14 cellular contexts compared by ENCODE assay signal in the genomic region with DNA sequence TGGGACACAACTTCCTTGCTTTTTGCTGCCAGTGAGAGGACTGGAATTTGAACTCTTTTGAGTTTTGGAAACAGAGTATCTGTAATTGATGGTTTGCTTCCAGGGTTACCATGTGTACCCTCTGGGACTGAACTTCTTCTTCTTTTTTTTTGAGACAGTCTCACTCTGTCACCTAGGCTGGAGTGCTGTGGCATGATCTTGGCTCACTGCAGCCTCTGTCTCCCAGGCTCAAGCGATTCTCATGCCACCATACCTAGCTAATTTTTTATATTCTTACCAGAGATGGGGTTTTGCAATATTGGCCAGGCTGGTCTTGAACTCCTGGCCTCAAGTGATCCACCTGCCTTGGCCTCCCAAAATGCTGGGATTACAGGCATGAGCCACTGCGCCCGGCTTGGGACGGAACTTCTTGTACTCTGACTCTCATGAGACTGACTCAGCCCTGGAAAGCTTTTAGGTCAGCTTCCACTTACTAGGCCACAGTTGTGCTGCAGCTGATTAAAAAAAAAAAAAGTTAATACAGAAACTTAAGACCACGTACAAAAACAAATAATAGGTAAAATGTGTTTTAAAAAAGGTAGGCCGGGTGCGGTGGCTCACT. TPM values are rescaled to one million over a fixed set of nuclear protein-coding genes. Genes with fewer than 3 reads are reported as not detected.
DNase-seq lines count a peak whose midpoint lies in the region; ATAC-seq and TF ChIP-seq lines count a peak whose summit lies in the region.
"Had no signal": no experiment of that assay in that cellular context is flagged by ENCODE, and none has a peak within 500 bp of the region (broad histone marks: within the 10 kb centered on the region; RNA-seq: fewer than 3 reads in every experiment).

No MANE protein-coding gene starts in this region.

- TF ChIP-seq CTCF in LNCaP clone FGC (IDR thresholded peaks at IDR 0.05; ENCODE audit: control insufficient read depth, extremely low read depth, insufficient read depth) = no peak
- no peak for TF ChIP-seq CTCF in foreskin fibroblast (IDR thresholded peaks at IDR 0.05; ENCODE audit: low read depth, low read length)
- no peak for TF ChIP-seq CTCF in CD4-positive, alpha-beta T cell (IDR thresholded peaks at IDR 0.05)

- peaks cover 22 to 43% (median 32%) of the 10 kb centered on the region in 4 donors for H3K4me1 Mint-ChIP-seq in naive thymus-derived CD8-positive, alpha-beta T cell
- H3K4me1 Mint-ChIP-seq in CD4-positive, alpha-beta T cell (ENCODE audit: low read depth) = peaks cover 45% of the 10 kb centered on the region

- H3K27ac ChIP-seq in subcutaneous abdominal adipose tissue (ENCODE audit: low read depth, low read length) = peak overlapping the region; percentile 75
- no peak overlapping the region for H3K27ac ChIP-seq in CD4-positive, alpha-beta T cell (ENCODE audit: low read depth, low read length)
- H3K27ac ChIP-seq: SK-N-MC had no signal

- H3K9me3 Mint-ChIP-seq in naive thymus-derived CD8-positive, alpha-beta T cell = no peaks in the 10 kb centered on the region
- H3K9me3 Mint-ChIP-seq in CD4-positive, alpha-beta T cell = no peaks in the 10 kb centered on the region
- H3K9me3 Mint-ChIP-seq: activated T-helper 2 cell treated with anti-CD3 and anti-CD28 coated beads, Interferon-gamma antibody, Interleukin-2, Interleukin-4, amounts not matched to agents 10 μg/mL and 5 μg/mL and 100 μg/mL, durations not matched to agents 14 hours and 24 hours and 36 hours; CD8-positive, alpha-beta T cell had no signal

- no peak overlapping the region for H3K4me3 Mint-ChIP-seq in naive thymus-derived CD8-positive, alpha-beta T cell
- H3K4me3 Mint-ChIP-seq in CD4-positive, alpha-beta T cell = no peak overlapping the region
- H3K4me3 Mint-ChIP-seq: CD8-positive, alpha-beta T cell had no signal

- CTCF ChIA-PET in CD4-positive, alpha-beta T cell (lab: Charles Lee) = no interaction called here

- 0 out of 2 replicates have a peak overlapping the region, but pooled peaks have one; percentile 20 for H3K4me3 ChIP-seq in LNCaP clone FGC (ENCODE audit: low read depth, low read length)
- H3K4me3 ChIP-seq in foreskin fibroblast (ENCODE audit: low read depth in 1 of 2, low read length in 2 of 2) = no peak overlapping the region
- no peak overlapping the region for H3K4me3 ChIP-seq in subcutaneous abdominal adipose tissue (ENCODE audit: low read depth in 1 of 5, low read length in 5 of 5)
- H3K4me3 ChIP-seq: SK-N-MC had no signal

- no peaks in the 10 kb centered on the region for H3K27me3 ChIP-seq in subcutaneous abdominal adipose tissue (ENCODE audit: control insufficient read depth in 5 of 5, insufficient read depth in 4 of 5, low read length in 5 of 5)
- H3K27me3 ChIP-seq in CD4-positive, alpha-beta T cell (ENCODE audit: control insufficient read depth, insufficient read depth, low read length) = no peaks in the 10 kb centered on the region

- H3K9me3 ChIP-seq in subcutaneous abdominal adipose tissue (ENCODE audit: control insufficient read depth in 5 of 5, low read length in 5 of 5) = no peaks in the 10 kb centered on the region
- no peaks in the 10 kb centered on the region for H3K9me3 ChIP-seq in CD4-positive, alpha-beta T cell (ENCODE audit: control insufficient read depth, low read length)

- POLR2A ChIA-PET in naive thymus-derived CD8-positive, alpha-beta T cell (lab: Charles Lee) = interaction anchor here (0.7 kb wide), 1 partner anchor 30 kb away, joined by 3 read pairs; no protein-coding TSS in a partner anchor
- POLR2A ChIA-PET in CD4-positive, alpha-beta T cell (lab: Charles Lee) = interaction anchor here (0.7 kb wide), 1 partner anchor 34 kb away, joined by 3 read pairs; no protein-coding TSS in a partner anchor

- H3K9ac ChIP-seq in subcutaneous abdominal adipose tissue (ENCODE audit: low read length in 5 of 5) = peak overlapping the region in 1 of 5 donors; percentile 39

- intact Hi-C loops in CD4-positive, alpha-beta T cell (cut with DNase I, micrococcal nuclease) = no loop called here

- no peaks in the 10 kb centered on the region for H3K27me3 Mint-ChIP-seq in naive thymus-derived CD8-positive, alpha-beta T cell
- no peaks in the 10 kb centered on the region for H3K27me3 Mint-ChIP-seq in CD4-positive, alpha-beta T cell

- H3K27ac Mint-ChIP-seq in naive thymus-derived CD8-positive, alpha-beta T cell = peak overlapping the region in 1 of 10 donors; percentile 36
- no peak overlapping the region for H3K27ac Mint-ChIP-seq in CD4-positive, alpha-beta T cell
- H3K27ac Mint-ChIP-seq: activated T-helper 2 cell treated with anti-CD3 and anti-CD28 coated beads, Interferon-gamma antibody, Interleukin-2, Interleukin-4, amounts not matched to agents 10 μg/mL and 5 μg/mL and 100 μg/mL, durations not matched to agents 14 hours and 24 hours and 36 hours had no signal

- H3K36me3 ChIP-seq in subcutaneous abdominal adipose tissue (ENCODE audit: control insufficient read depth in 5 of 5, insufficient read depth in 5 of 5, low read length in 5 of 5) = peaks cover 9 to 29% (median 13%) of the 10 kb centered on the region in 5 donors

- H3K4me1 ChIP-seq in subcutaneous abdominal adipose tissue (ENCODE audit: control insufficient read depth in 5 of 5, insufficient read depth in 5 of 5, low read length in 5 of 5) = peaks cover 3 to 49% (median 41%) of the 10 kb centered on the region in 5 donors

- DNase-seq in LNCaP clone FGC (ENCODE audit: low read depth) (no peak), foreskin fibroblast (peak; percentile 57 to 73), mucosa of gallbladder (ENCODE audit: low spot score) (peak; percentile 26), NCI-H1092 treated with DMSO at 0.1 percent for 48 hours (lab: John Stamatoyannopoulos, UW) (no peak), NCI-H446 treated with DMSO at 0.1 percent for 48 hours (lab: John Stamatoyannopoulos, UW) (no peak)
- DNase-seq in naive thymus-derived CD8-positive, alpha-beta T cell = no peak
- DNase-seq in CD4-positive, alpha-beta T cell = no peak
- DNase-seq: CD8-positive, alpha-beta T cell; cerebellar nuclear complex; NCI-H1436 treated with DMSO at 0.1 percent for 48 hours; NCI-H774 had no signal

- H3K36me3 Mint-ChIP-seq in naive thymus-derived CD8-positive, alpha-beta T cell = peaks cover 0 to 87% (median 41%) of the 10 kb centered on the region in 3 donors
- H3K36me3 Mint-ChIP-seq in CD4-positive, alpha-beta T cell (ENCODE audit: low read depth) = peaks cover 83% of the 10 kb centered on the region

- ATAC-seq in naive thymus-derived CD8-positive, alpha-beta T cell = no peak
- no peak for ATAC-seq in CD4-positive, alpha-beta T cell (ENCODE audit: poor library complexity)
- ATAC-seq: CD8-positive, alpha-beta T cell had no signal

RNA-seq across cellular contexts. Expression of a gene that starts 15.8 kb away (rescaled TPM):
- total RNA-seq in mucosa of gallbladder = 111 TPM
- total RNA-seq in naive thymus-derived CD8-positive, alpha-beta T cell = 10 to 100 TPM; 56.7 to 58.0 TPM
- 10 to 100 TPM; 12.0 to 22.9 (median 16.2) TPM for polyA plus RNA-seq in naive thymus-derived CD8-positive, alpha-beta T cell
- 10 to 100 TPM; 40.6 to 46.4 TPM for total RNA-seq in CD4-positive, alpha-beta T cell

Comparison
In these comparisons a context has a peak if more than half of its experiments do, and no peak if none do; other contexts are left out.
1. DNase-seq: peak in foreskin fibroblast (2 of 2) and mucosa of gallbladder (single experiment); none in LNCaP clone FGC (single experiment), NCI-H1092 treated with DMSO at 0.1 percent for 48 hours (single experiment), naive thymus-derived CD8-positive, alpha-beta T cell (0 of 10), CD4-positive, alpha-beta T cell (0 of 10) and NCI-H446 treated with DMSO at 0.1 percent for 48 hours (single experiment).